1 cellular context compared by ENCODE assay signal in the genomic region with DNA sequence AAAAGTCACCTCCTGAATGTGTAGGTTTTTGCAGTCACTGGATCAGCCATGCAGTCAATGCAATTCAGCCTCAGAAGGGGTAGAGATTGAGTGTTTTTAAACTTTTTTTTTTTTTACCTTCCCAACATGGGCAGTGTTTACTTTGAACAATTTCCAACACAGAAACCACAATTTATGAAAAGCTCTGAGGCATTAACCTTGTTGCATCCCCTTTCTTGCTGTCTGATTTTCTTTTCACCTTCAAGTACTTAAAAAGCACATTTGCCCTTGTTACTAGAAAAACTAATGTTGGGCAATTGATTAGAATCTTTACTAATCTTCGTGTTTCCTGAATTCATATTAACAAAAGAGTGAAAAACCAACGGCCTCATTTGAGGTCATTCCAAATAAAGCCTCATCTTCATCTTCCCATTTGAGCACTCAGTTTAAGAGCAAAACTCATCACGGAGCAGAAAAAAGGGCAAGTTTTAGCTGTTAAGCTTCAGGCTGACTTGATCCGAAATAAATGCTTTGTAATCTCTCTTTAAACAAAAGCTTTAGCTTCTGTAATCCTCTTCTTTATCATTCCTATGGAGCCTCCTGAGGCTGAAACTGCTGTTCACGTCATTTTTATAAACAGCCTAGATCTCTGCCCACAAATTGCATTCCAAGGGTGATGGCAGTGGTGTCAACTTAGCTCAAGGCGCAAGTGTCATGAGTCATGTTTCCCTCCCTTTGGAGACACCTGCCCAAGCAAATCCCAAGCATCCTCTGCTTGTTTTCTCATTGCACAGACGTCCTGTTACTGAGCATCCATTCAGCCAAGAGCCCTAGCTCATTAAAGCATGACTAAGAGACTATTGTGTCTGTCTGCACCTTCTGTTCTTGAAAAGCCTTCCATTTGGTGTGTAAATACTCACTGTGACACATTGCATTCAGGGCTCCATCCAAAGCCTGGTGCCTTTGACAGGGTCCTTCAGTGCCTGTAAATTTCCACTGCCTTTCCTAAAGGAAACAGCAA.
A peak's percentile ranks its signal among the peaks of the same experiment; 100 is the strongest.
TF ChIP-seq lines count a peak whose summit lies in the region.

No MANE protein-coding gene starts in this region.

TF ChIP-seq in HEK293, 187 proteins besides CTCF, POLR2A, EP300 and RAD21 (continued from another document and continues in another):
- TF ChIP-seq ZNF518A (tag by site-specific recombination; conservative IDR thresholded peaks at IDR 0.05; ENCODE audit: low read depth): no peak; the same call in 1 of the 2 replicates
- TF ChIP-seq, protein P1, sequence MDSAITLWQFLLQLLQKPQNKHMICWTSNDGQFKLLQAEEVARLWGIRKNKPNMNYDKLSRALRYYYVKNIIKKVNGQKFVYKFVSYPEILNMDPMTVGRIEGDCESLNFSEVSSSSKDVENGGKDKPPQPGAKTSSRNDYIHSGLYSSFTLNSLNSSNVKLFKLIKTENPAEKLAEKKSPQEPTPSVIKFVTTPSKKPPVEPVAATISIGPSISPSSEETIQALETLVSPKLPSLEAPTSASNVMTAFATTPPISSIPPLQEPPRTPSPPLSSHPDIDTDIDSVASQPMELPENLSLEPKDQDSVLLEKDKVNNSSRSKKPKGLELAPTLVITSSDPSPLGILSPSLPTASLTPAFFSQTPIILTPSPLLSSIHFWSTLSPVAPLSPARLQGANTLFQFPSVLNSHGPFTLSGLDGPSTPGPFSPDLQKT (IDR thresholded peaks at IDR 0.05; ENCODE audit: borderline replicate concordance, low read depth, low read length): no peak
- no peak for TF ChIP-seq YY1 (tag by site-specific recombination; IDR thresholded peaks at IDR 0.05)
- TF ChIP-seq ZIC2 (tag by site-specific recombination; IDR thresholded peaks at IDR 0.05): no peak
- TF ChIP-seq, protein P2, sequence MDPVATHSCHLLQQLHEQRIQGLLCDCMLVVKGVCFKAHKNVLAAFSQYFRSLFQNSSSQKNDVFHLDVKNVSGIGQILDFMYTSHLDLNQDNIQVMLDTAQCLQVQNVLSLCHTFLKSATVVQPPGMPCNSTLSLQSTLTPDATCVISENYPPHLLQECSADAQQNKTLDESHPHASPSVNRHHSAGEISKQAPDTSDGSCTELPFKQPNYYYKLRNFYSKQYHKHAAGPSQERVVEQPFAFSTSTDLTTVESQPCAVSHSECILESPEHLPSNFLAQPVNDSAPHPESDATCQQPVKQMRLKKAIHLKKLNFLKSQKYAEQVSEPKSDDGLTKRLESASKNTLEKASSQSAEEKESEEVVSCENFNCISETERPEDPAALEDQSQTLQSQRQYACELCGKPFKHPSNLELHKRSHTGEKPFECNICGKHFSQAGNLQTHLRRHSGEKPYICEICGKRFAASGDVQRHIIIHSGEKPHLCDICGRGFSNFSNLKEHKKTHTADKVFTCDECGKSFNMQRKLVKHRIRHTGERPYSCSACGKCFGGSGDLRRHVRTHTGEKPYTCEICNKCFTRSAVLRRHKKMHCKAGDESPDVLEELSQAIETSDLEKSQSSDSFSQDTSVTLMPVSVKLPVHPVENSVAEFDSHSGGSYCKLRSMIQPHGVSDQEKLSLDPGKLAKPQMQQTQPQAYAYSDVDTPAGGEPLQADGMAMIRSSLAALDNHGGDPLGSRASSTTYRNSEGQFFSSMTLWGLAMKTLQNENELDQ (tag by site-specific recombination; IDR thresholded peaks at IDR 0.05; ENCODE audit: low read depth): no peak
- no peak for TF ChIP-seq ZNF768 (tag by site-specific recombination; IDR thresholded peaks at IDR 0.05)
- no peak for TF ChIP-seq ZBTB44 (tag by site-specific recombination; IDR thresholded peaks at IDR 0.05)
- TF ChIP-seq ZNF529 (tag by site-specific recombination; IDR thresholded peaks at IDR 0.05; ENCODE audit: insufficient replicate concordance): no peak
- TF ChIP-seq ZNF248 (tag by site-specific recombination; IDR thresholded peaks at IDR 0.05): no peak
- peak; percentile 97 for TF ChIP-seq INSM2 (tag by site-specific recombination; IDR thresholded peaks at IDR 0.05)
- TF ChIP-seq ZNF555 (tag by site-specific recombination; conservative IDR thresholded peaks at IDR 0.05): no peak
- TF ChIP-seq, protein P3, sequence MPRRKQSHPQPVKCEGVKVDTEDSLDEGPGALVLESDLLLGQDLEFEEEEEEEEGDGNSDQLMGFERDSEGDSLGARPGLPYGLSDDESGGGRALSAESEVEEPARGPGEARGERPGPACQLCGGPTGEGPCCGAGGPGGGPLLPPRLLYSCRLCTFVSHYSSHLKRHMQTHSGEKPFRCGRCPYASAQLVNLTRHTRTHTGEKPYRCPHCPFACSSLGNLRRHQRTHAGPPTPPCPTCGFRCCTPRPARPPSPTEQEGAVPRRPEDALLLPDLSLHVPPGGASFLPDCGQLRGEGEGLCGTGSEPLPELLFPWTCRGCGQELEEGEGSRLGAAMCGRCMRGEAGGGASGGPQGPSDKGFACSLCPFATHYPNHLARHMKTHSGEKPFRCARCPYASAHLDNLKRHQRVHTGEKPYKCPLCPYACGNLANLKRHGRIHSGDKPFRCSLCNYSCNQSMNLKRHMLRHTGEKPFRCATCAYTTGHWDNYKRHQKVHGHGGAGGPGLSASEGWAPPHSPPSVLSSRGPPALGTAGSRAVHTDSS (tag by site-specific recombination; IDR thresholded peaks at IDR 0.05): no peak; the same call in 1 of the 2 replicates
- peak; percentile 46 for TF ChIP-seq KLF10 (tag by site-specific recombination; IDR thresholded peaks at IDR 0.05)
- no peak for TF ChIP-seq ZNF175 (tag by site-specific recombination; IDR thresholded peaks at IDR 0.05)
- no peak for TF ChIP-seq ZNF514 (tag by site-specific recombination; IDR thresholded peaks at IDR 0.05)
- peak; percentile 76; the same call in 1 of the 2 replicates for TF ChIP-seq ZFP37 (tag by site-specific recombination; IDR thresholded peaks at IDR 0.05)
- TF ChIP-seq ZNF138 (tag by site-specific recombination; IDR thresholded peaks at IDR 0.05; ENCODE audit: borderline replicate concordance): no peak
- TF ChIP-seq, protein P4, sequence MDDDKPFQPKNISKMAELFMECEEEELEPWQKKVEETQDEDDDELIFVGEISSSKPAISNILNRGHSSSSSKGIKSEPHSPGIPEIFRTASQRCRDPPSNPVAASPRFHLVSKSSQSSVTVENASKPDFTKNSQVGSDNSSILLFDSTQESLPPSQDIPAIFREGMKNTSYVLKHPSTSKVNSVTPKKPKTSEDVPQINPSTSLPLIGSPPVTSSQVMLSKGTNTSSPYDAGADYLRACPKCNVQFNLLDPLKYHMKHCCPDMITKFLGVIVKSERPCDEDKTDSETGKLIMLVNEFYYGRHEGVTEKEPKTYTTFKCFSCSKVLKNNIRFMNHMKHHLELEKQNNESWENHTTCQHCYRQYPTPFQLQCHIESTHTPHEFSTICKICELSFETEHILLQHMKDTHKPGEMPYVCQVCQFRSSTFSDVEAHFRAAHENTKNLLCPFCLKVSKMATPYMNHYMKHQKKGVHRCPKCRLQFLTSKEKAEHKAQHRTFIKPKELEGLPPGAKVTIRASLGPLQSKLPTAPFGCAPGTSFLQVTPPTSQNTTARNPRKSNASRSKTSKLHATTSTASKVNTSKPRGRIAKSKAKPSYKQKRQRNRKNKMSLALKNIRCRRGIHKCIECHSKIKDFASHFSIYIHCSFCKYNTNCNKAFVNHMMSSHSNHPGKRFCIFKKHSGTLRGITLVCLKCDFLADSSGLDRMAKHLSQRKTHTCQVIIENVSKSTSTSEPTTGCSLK (tag by site-specific recombination; IDR thresholded peaks at IDR 0.05): no peak
- TF ChIP-seq ZNF660 (tag by site-specific recombination; IDR thresholded peaks at IDR 0.05): 0 out of 2 replicates have a peak, but pooled peaks have one; percentile 23
- TF ChIP-seq ZNF510 (tag by site-specific recombination; IDR thresholded peaks at IDR 0.05; ENCODE audit: insufficient replicate concordance): no peak
- TF ChIP-seq, protein P5, sequence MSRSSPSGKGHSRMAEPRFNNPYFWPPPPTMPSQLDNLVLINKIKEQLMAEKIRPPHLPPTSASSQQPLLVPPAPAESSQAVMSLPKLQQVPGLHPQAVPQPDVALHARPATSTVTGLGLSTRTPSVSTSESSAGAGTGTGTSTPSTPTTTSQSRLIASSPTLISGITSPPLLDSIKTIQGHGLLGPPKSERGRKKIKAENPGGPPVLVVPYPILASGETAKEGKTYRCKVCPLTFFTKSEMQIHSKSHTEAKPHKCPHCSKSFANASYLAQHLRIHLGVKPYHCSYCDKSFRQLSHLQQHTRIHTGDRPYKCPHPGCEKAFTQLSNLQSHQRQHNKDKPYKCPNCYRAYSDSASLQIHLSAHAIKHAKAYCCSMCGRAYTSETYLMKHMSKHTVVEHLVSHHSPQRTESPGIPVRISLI (tag by site-specific recombination; IDR thresholded peaks at IDR 0.05): no peak; the same call in 1 of the 2 replicates
- peak; percentile 89 for TF ChIP-seq ZNF639 (tag by site-specific recombination; IDR thresholded peaks at IDR 0.05)
- TF ChIP-seq ZNF114 (tag by site-specific recombination; IDR thresholded peaks at IDR 0.05): no peak
- no peak for TF ChIP-seq ZNF174 (tag by site-specific recombination; IDR thresholded peaks at IDR 0.05)
- 0 out of 2 replicates have a peak, but pooled peaks have one; percentile 28 for TF ChIP-seq BCL11A (tag by site-specific recombination; IDR thresholded peaks at IDR 0.05; ENCODE audit: low read depth)
- no peak for TF ChIP-seq ZNF654 (tag by site-specific recombination; IDR thresholded peaks at IDR 0.05; ENCODE audit: low read depth)
- peak; percentile 17; the same call in 1 of the 2 replicates for TF ChIP-seq ZBTB17 (tag by site-specific recombination; IDR thresholded peaks at IDR 0.05)
- TF ChIP-seq, protein P6, sequence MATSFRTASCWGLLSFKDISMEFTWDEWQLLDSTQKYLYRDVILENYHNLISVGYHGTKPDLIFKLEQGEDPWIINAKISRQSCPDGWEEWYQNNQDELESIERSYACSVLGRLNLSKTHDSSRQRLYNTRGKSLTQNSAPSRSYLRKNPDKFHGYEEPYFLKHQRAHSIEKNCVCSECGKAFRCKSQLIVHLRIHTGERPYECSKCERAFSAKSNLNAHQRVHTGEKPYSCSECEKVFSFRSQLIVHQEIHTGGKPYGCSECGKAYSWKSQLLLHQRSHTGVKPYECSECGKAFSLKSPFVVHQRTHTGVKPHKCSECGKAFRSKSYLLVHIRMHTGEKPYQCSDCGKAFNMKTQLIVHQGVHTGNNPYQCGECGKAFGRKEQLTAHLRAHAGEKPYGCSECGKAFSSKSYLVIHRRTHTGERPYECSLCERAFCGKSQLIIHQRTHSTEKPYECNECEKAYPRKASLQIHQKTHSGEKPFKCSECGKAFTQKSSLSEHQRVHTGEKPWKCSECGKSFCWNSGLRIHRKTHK (tag by site-specific recombination; IDR thresholded peaks at IDR 0.05): no peak
- TF ChIP-seq ZNF311 (tag by site-specific recombination; IDR thresholded peaks at IDR 0.05; ENCODE audit: borderline replicate concordance): no peak
